19 cellular contexts compared by ENCODE assay signal in genomic region chr20:2738734-2739398, GRCh38. TPM values are rescaled to one million over a fixed set of nuclear protein-coding genes. Genes with fewer than 3 reads are reported as not detected.
A peak's percentile ranks its signal among the peaks of the same experiment; 100 is the strongest.
DNase-seq lines count a peak whose midpoint lies in the region; ATAC-seq and TF ChIP-seq lines count a peak whose summit lies in the region.
"Had no signal": no experiment of that assay in that cellular context is flagged by ENCODE, and none has a peak within 500 bp of the region (broad histone marks: within the 10 kb centered on the region; RNA-seq: fewer than 3 reads in every experiment).

No MANE protein-coding gene starts in this region.

- no peaks in the 10 kb centered on the region for H3K36me3 Mint-ChIP-seq in CD4-positive, alpha-beta T cell (ENCODE audit: low read depth)
- no peaks in the 10 kb centered on the region for H3K36me3 Mint-ChIP-seq in T-helper 17 cell (ENCODE audit: low read depth)
- H3K36me3 Mint-ChIP-seq in immature natural killer cell = peaks cover 0 to 6% (median 3%) of the 10 kb centered on the region in 3 donors

- H3K9me3 Mint-ChIP-seq in CD4-positive, alpha-beta T cell = no peaks in the 10 kb centered on the region
- no peaks in the 10 kb centered on the region for H3K9me3 Mint-ChIP-seq in immature natural killer cell

- H3K27me3 ChIP-seq in BLaER1 (no peaks in the 10 kb centered on the region), lower lobe of right lung (ENCODE audit: low read depth) (peaks cover 4% of the 10 kb centered on the region), dorsolateral prefrontal cortex (peaks cover 0 to 6% (median 0%) of the 10 kb centered on the region in 45 donors)
- H3K27me3 ChIP-seq in CD4-positive, alpha-beta T cell (ENCODE audit: control insufficient read depth, insufficient read depth, low read length) = no peaks in the 10 kb centered on the region

- no peak overlapping the region for H3K9ac ChIP-seq in BLaER1
- H3K9ac ChIP-seq: KMS-11, SK-N-SH had no signal

- H3K4me1 Mint-ChIP-seq in CD4-positive, alpha-beta T cell (ENCODE audit: low read depth) = peaks cover 51% of the 10 kb centered on the region
- peaks cover 35% of the 10 kb centered on the region for H3K4me1 Mint-ChIP-seq in T-helper 17 cell
- peaks cover 60 to 64% of the 10 kb centered on the region in 2 donors for H3K4me1 Mint-ChIP-seq in immature natural killer cell

- intact Hi-C loops in CD4-positive, alpha-beta T cell (cut with DNase I, micrococcal nuclease) = no loop called here
- intact Hi-C loops in lower lobe of right lung (cut with DNase I) = no loop called here
- intact Hi-C loops in dorsolateral prefrontal cortex (cut with DNase I) = no loop called here

- TF ChIP-seq CTCF in CD4-positive, alpha-beta T cell (IDR thresholded peaks at IDR 0.05) = no peak
- TF ChIP-seq CTCF in lower lobe of right lung (IDR thresholded peaks at IDR 0.05) (no peak), dorsolateral prefrontal cortex (IDR thresholded peaks at IDR 0.05 in 54 of 56, conservative IDR thresholded peaks at IDR 0.05 in 2 of 56; ENCODE audit: low read depth in 1 of 56, partially characterized antibody in 56 of 56) (no peak)

- H3K4me2 ChIP-seq in BLaER1 = peak overlapping the region; percentile 14; the same call in 1 of the 2 replicates
- H3K4me2 ChIP-seq: KMS-11, SK-N-SH had no signal

- H3K36me3 ChIP-seq in BLaER1 = no peaks in the 10 kb centered on the region
- H3K36me3 ChIP-seq in lower lobe of right lung = no peaks in the 10 kb centered on the region

- no peak overlapping the region for H3K4me3 Mint-ChIP-seq in CD4-positive, alpha-beta T cell
- H3K4me3 Mint-ChIP-seq in T-helper 17 cell (peak overlapping the region; percentile 19), immature natural killer cell (peak overlapping the region in 1 of 5 donors; percentile 59)

- no peaks in the 10 kb centered on the region for H4K20me1 ChIP-seq in BLaER1

- no peaks in the 10 kb centered on the region for H3K27me3 Mint-ChIP-seq in CD4-positive, alpha-beta T cell
- H3K27me3 Mint-ChIP-seq in T-helper 17 cell (no peaks in the 10 kb centered on the region), immature natural killer cell (ENCODE audit: low read depth in 3 of 3) (peaks cover 3 to 10% (median 3%) of the 10 kb centered on the region in 3 donors)

- H3K9me3 ChIP-seq in BLaER1 = peaks cover 5% of the 10 kb centered on the region; the same call in 1 of the 2 replicates
- no peaks in the 10 kb centered on the region for H3K9me3 ChIP-seq in CD4-positive, alpha-beta T cell (ENCODE audit: control insufficient read depth, low read length)
- H3K9me3 ChIP-seq in T-helper 17 cell (ENCODE audit: control insufficient read depth, low read length, poor library complexity, severe bottlenecking) = no peaks in the 10 kb centered on the region
- no peaks in the 10 kb centered on the region for H3K9me3 ChIP-seq in lower lobe of right lung
- H3K9me3 ChIP-seq: SK-N-SH had no signal

- DNase-seq in CD4-positive, alpha-beta T cell = no peak
- DNase-seq in T-helper 17 cell (no peak), immature natural killer cell (no peak), lower lobe of right lung (no peak), dorsolateral prefrontal cortex (no peak), AG20443 (ENCODE audit: low spot score) (no peak)
- DNase-seq: COR-L47, DMS153, GF-D8, NCI-H1417 treated with DMSO at 0.1 percent for 48 hours, NCI-H187 treated with DMSO at 0.1 percent for 48 hours, NCI-H226, NCI-H524, SHP77, SK-N-SH had no signal

- H3K4me1 ChIP-seq in BLaER1 (peaks cover 28% of the 10 kb centered on the region), lower lobe of right lung (no peaks in the 10 kb centered on the region)

- CTCF ChIA-PET in CD4-positive, alpha-beta T cell (lab: Charles Lee) = interaction anchor here (3.8 kb wide), 1 partner anchor 13 kb away, joined by 29 read pairs; no protein-coding TSS in a partner anchor

- ATAC-seq in CD4-positive, alpha-beta T cell (ENCODE audit: poor library complexity) = no peak
- no peak for ATAC-seq in T-helper 17 cell
- ATAC-seq in lower lobe of right lung = no peak

- POLR2A ChIA-PET in CD4-positive, alpha-beta T cell (lab: Charles Lee) = interaction anchor here (1.0 to 3.4 kb wide), 3 partner anchors 9 to 51 kb away, joined by 3 to 18 read pairs (median 7); no protein-coding TSS in a partner anchor

- H3K4me3 ChIP-seq in BLaER1 (no peak overlapping the region), lower lobe of right lung (no peak overlapping the region), dorsolateral prefrontal cortex (no peak overlapping the region)

- H3K27ac ChIP-seq in BLaER1 = no peak overlapping the region
- no peak overlapping the region for H3K27ac ChIP-seq in CD4-positive, alpha-beta T cell (ENCODE audit: low read depth, low read length)
- H3K27ac ChIP-seq in lower lobe of right lung = no peak overlapping the region
- H3K27ac ChIP-seq in dorsolateral prefrontal cortex = no peak overlapping the region
- H3K27ac ChIP-seq: C4-2B, KMS-11 had no signal

- H3K27ac Mint-ChIP-seq in CD4-positive, alpha-beta T cell = peak overlapping the region; percentile 90
- peak overlapping the region; percentile 96 for H3K27ac Mint-ChIP-seq in T-helper 17 cell
- peak overlapping the region; percentile 70 to 90 (median 82) for H3K27ac Mint-ChIP-seq in immature natural killer cell

RNA-seq across cellular contexts. Expression of gene EBF4, which starts 46.3 kb away (rescaled TPM):
- total RNA-seq in CD4-positive, alpha-beta T cell = 1 to 10 TPM; 4.2 to 5.1 TPM
- total RNA-seq in T-helper 17 cell (1 to 10 TPM; 2.0 to 2.3 TPM), lower lobe of right lung (15.3 TPM), dorsolateral prefrontal cortex (10 to 100 TPM in 119 of 120 experiments, 1 to 10 TPM in 1; 9.9 to 43.0 (median 23.9) TPM)
- polyA plus RNA-seq in immature natural killer cell = 1 to 10 TPM; 1.3 to 1.8 (median 1.7) TPM
- total RNA-seq: RPMI7951 had no signal
